Comparison of ENCODE assay signal across 16 cellular contexts in the genomic region with DNA sequence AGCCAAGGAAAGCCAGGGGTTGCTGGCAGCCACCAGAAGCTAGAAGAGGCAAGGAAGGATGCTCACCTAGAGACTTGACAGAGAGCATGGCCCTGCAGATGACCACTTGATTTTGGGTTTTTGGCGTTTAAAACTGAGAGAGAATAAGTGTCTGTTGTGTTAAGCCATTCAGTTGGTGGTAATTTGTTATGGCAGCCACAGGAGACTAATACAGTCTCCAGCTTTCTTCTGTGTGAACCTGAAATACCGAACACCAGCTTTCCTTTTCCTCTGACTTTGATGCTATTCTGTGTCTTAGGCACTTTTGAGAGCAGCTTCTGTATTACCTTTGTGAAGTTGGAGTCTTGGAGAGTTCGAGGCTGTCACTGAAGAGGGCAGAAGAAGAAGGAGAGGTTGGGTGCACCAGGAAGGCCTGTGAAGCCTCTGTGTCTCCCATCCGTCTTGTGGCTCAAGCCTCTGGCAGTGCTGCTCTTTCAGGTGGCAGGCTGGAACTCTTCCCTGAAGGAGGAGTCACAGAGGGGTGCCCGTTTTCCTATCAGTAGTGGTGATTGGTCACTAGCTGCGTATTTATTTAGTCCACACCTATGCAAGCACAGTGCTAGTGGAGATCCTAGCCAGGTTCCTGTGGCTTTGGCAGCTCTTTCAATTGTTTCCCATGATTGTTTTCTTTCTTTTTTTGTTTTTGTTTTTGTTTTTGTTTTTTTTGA. TPM values are rescaled to one million over a fixed set of nuclear protein-coding genes. Genes with fewer than 3 reads are reported as not detected.
DNase-seq lines count a peak whose midpoint lies in the region; ATAC-seq, FAIRE-seq and TF ChIP-seq lines count a peak whose summit lies in the region.
"Had no signal": no experiment of that assay in that cellular context is flagged by ENCODE, and none has a peak within 500 bp of the region (broad histone marks: within the 10 kb centered on the region; RNA-seq: fewer than 3 reads in every experiment).

No MANE protein-coding gene starts in this region.

- H3K4me1 ChIP-seq in heart right ventricle (peaks cover 4 to 74% (median 58%) of the 10 kb centered on the region in 9 donors), lower lobe of right lung (peaks cover 55% of the 10 kb centered on the region)

- no peaks in the 10 kb centered on the region for H3K27me3 ChIP-seq in heart right ventricle
- no peaks in the 10 kb centered on the region for H3K27me3 ChIP-seq in lower lobe of right lung (ENCODE audit: low read depth)
- H3K27me3 ChIP-seq: BE2C, esophagus muscularis mucosa, SJSA1 had no signal

- H3K27ac Mint-ChIP-seq in activated B cell treated with CpG ODN at 0.5 μM for 24 hours (peak overlapping the region; percentile 99), type B pancreatic cell (peak overlapping the region; percentile 97)
- H3K27ac Mint-ChIP-seq: WTC11 had no signal

- intact Hi-C loops in left ventricle myocardium superior (cut with micrococcal nuclease) (no loop called here), heart right ventricle (cut with DNase I) (loop anchor here in 2 of 10 donors (5.0 kb wide), 1 partner anchor 37 kb away; no protein-coding TSS in a partner anchor), activated B cell treated with CpG ODN at 0.5 μM for 24 hours (cut with micrococcal nuclease) (loop anchor here (10.0 kb wide), 1 partner anchor 730 kb away; no protein-coding TSS in a partner anchor), lower lobe of right lung (cut with DNase I) (no loop called here)

- no peaks in the 10 kb centered on the region for H3K9me3 Mint-ChIP-seq in activated B cell treated with CpG ODN at 0.5 μM for 24 hours
- H3K9me3 Mint-ChIP-seq in type B pancreatic cell = no peaks in the 10 kb centered on the region
- H3K9me3 Mint-ChIP-seq: WTC11 had no signal

- H3K36me3 Mint-ChIP-seq in activated B cell treated with CpG ODN at 0.5 μM for 24 hours (ENCODE audit: low read depth) (peaks cover 48% of the 10 kb centered on the region), type B pancreatic cell (no peaks in the 10 kb centered on the region)
- H3K36me3 Mint-ChIP-seq: WTC11 had no signal

- FAIRE-seq in HTR-8/SVneo (lab: Jason Lieb, UNC) = no peak

- POLR2A ChIA-PET in activated B cell treated with CpG ODN at 0.5 μM for 24 hours (lab: Charles Lee) = interaction anchor here (0.6 to 6.2 kb wide), 6 partner anchors 10 to 361 kb away, joined by 3 to 273 read pairs (median 18); partner anchors contain the start of gene CERK

- peak overlapping the region; percentile 99 for H3K4me3 Mint-ChIP-seq in activated B cell treated with CpG ODN at 0.5 μM for 24 hours
- H3K4me3 Mint-ChIP-seq in type B pancreatic cell = peak overlapping the region; percentile 25

- peak overlapping the region in 2 of 10 donors; percentile 9 to 90 for H3K27ac ChIP-seq in heart right ventricle
- no peak overlapping the region for H3K27ac ChIP-seq in lower lobe of right lung
- H3K27ac ChIP-seq: SJSA1 had no signal

- WGBS in heart right ventricle, 2 donors = 79 to 81% methylated on average over 6 of the region's 6 CpGs

- H3K4me3 ChIP-seq in heart right ventricle = no peak overlapping the region
- H3K4me3 ChIP-seq in lower lobe of right lung = no peak overlapping the region
- H3K4me3 ChIP-seq: esophagus muscularis mucosa, SJSA1 had no signal

- ATAC-seq in left ventricle myocardium superior (no peak), heart right ventricle (no peak), activated B cell treated with CpG ODN at 0.5 μM for 24 hours (ENCODE audit: low read depth) (no peak), lower lobe of right lung (peak; percentile 18 to 22)
- ATAC-seq: WTC11 had no signal

- H3K4me1 Mint-ChIP-seq in activated B cell treated with CpG ODN at 0.5 μM for 24 hours (peaks cover 78% of the 10 kb centered on the region), type B pancreatic cell (ENCODE audit: unreplicated experiment) (peaks cover 35% of the 10 kb centered on the region)

- H3K27me3 Mint-ChIP-seq in activated B cell treated with CpG ODN at 0.5 μM for 24 hours (no peaks in the 10 kb centered on the region), type B pancreatic cell (no peaks in the 10 kb centered on the region)

- CTCF ChIA-PET in activated B cell treated with CpG ODN at 0.5 μM for 24 hours (lab: Charles Lee) = interaction anchor here (1.1 to 11.6 kb wide), 3 partner anchors 11 to 202 kb away, joined by 3 to 266 read pairs (median 78); no protein-coding TSS in a partner anchor

- H3K9me3 ChIP-seq in heart right ventricle (no peaks in the 10 kb centered on the region), lower lobe of right lung (no peaks in the 10 kb centered on the region)
- H3K9me3 ChIP-seq: BE2C, esophagus muscularis mucosa, SJSA1 had no signal

- peaks cover 0 to 19% (median 0%) of the 10 kb centered on the region in 9 donors for H3K36me3 ChIP-seq in heart right ventricle
- no peaks in the 10 kb centered on the region for H3K36me3 ChIP-seq in lower lobe of right lung
- H3K36me3 ChIP-seq: BE2C had no signal

- no peak for TF ChIP-seq CTCF in heart right ventricle (IDR thresholded peaks at IDR 0.05)
- TF ChIP-seq CTCF in activated B cell treated with CpG ODN at 0.5 μM for 24 hours (IDR thresholded peaks at IDR 0.05) = no peak
- TF ChIP-seq CTCF in lower lobe of right lung (IDR thresholded peaks at IDR 0.05) = no peak
- no peak for TF ChIP-seq CTCF in type B pancreatic cell (conservative IDR thresholded peaks at IDR 0.05)

- DNase-seq in left ventricle myocardium superior (peak; percentile 20), heart right ventricle (no peak), activated B cell treated with CpG ODN at 0.5 μM for 24 hours (no peak), lower lobe of right lung (peak; percentile 44), type B pancreatic cell (ENCODE audit: extremely low spot score, unreplicated experiment) (no peak), NCI-H2081 (lab: John Stamatoyannopoulos, UW) (no peak), HTR-8/SVneo (ENCODE audit: insufficient read length, low spot score) (no peak), medulla oblongata (ENCODE audit: extremely low spot score) (no peak)
- DNase-seq: activated gamma-delta T cell treated with Interleukin-2 at 50 U/mL for 16 hours; BE2C; mesendoderm; NCI-H526; stimulated activated CD4-positive, alpha-beta T cell treated with anti-CD3 and anti-CD28 coated beads, Interleukin-4, amount 100 ng/mL, for 24 hours had no signal

RNA-seq across cellular contexts. Expression of gene TBC1D22A, which starts 2.5 kb away (rescaled TPM):
- total RNA-seq in left ventricle myocardium superior = 15.8 TPM
- 10 to 100 TPM; 14.6 to 27.9 (median 18.0) TPM for total RNA-seq in heart right ventricle
- 10 to 100 TPM in 1 of 2 donors, 1 to 10 TPM in 1; 7.2 to 13.2 TPM for polyA plus RNA-seq in heart right ventricle
- total RNA-seq in activated B cell treated with CpG ODN at 0.5 μM for 24 hours = 73.0 and 85.9 TPM in 2 replicates
- total RNA-seq in lower lobe of right lung = 34.1 TPM
- total RNA-seq in type B pancreatic cell (ENCODE audit: low replicate concordance) = 16.2 and 24.6 TPM in 2 replicates

RNA-seq across cellular contexts. Expression of gene CERK, which starts 26.9 kb away (rescaled TPM):
- total RNA-seq in left ventricle myocardium superior (87.5 TPM), heart right ventricle (10 to 100 TPM; 50.9 to 97.0 (median 74.2) TPM), activated B cell treated with CpG ODN at 0.5 μM for 24 hours (13.8 and 16.9 TPM in 2 replicates), lower lobe of right lung (26.1 TPM), type B pancreatic cell (ENCODE audit: low replicate concordance) (43.3 and 67.5 TPM in 2 replicates)
- polyA plus RNA-seq in heart right ventricle = 10 to 100 TPM; 21.5 to 55.3 TPM

Comparison
In these comparisons a context has a peak if more than half of its experiments do, and no peak if none do; other contexts are left out.
1. DNase-seq: peak in left ventricle myocardium superior (single experiment) and lower lobe of right lung (single experiment); none in heart right ventricle (0 of 2), activated B cell treated with CpG ODN at 0.5 μM for 24 hours (single experiment), type B pancreatic cell (single experiment), NCI-H2081 (0 of 2), HTR-8/SVneo (single experiment) and medulla oblongata (single experiment).
2. ATAC-seq: peak in lower lobe of right lung (2 of 2); none in left ventricle myocardium superior (single experiment), heart right ventricle (0 of 8) and activated B cell treated with CpG ODN at 0.5 μM for 24 hours (single experiment).